8 cellular contexts compared by ENCODE assay signal in genomic region chr20:44610313-44610965, GRCh38. TPM values are rescaled to one million over a fixed set of nuclear protein-coding genes. Genes with fewer than 3 reads are reported as not detected.
A peak's percentile ranks its signal among the peaks of the same experiment; 100 is the strongest.
DNase-seq lines count a peak whose midpoint lies in the region; ATAC-seq and TF ChIP-seq lines count a peak whose summit lies in the region.

No MANE protein-coding gene starts in this region.

- no peak for DNase-seq in activated T-cell treated with anti-CD3 and anti-CD28 coated beads, Interleukin-2, amount 50 U/mL, for 24 hours
- DNase-seq in activated T-cell treated with anti-CD3 and anti-CD28 coated beads, Interleukin-2, amount 50 U/mL, for 1 hour: no peak
- peak in 30 of 34 experiments; percentile 18 to 72 (median 36) for DNase-seq in T-cell
- DNase-seq in right cardiac atrium: peak in 1 of 3 donors; percentile 18
- no peak for DNase-seq in type B pancreatic cell (ENCODE audit: extremely low spot score, unreplicated experiment)
- no peak for DNase-seq in NCI-H2107 (lab: John Stamatoyannopoulos, UW)
- DNase-seq in ureter (ENCODE audit: low spot score): no peak

- CTCF ChIA-PET in T-cell (lab: Charles Lee): interaction anchor here (0.6 to 2.2 kb wide), 18 partner anchors 8 to 805 kb away, joined by 3 to 13 read pairs (median 4); partner anchors contain the start of genes PIGT (in 1 of the 2), PKIG (in 1 of the 2), SERINC3 (in 1 of the 2) and TTPAL (in 1 of the 2)

- no peaks in the 10 kb centered on the region for H3K9me3 ChIP-seq in right cardiac atrium (ENCODE audit: control insufficient read depth, low read length)

- no peak overlapping the region for H3K4me3 Mint-ChIP-seq in activated T-cell treated with anti-CD3 and anti-CD28 coated beads, Interleukin-2, amount 50 U/mL, for 24 hours
- H3K4me3 Mint-ChIP-seq in T-cell: peak overlapping the region in 2 of 3 donors; percentile 44 to 59
- H3K4me3 Mint-ChIP-seq in type B pancreatic cell: no peak overlapping the region

- no peaks in the 10 kb centered on the region for H3K27me3 ChIP-seq in right cardiac atrium (ENCODE audit: control insufficient read depth, insufficient read depth)

- intact Hi-C loops in right cardiac atrium (cut with DNase I): loop anchor here (5.0 to 10.0 kb wide), 5 partner anchors 88 to 396 kb away; partner anchors contain the start of genes OSER1 (in 1 of the 4), SERINC3 (in 1 of the 4) and TTPAL (in 1 of the 4)

- no peak for TF ChIP-seq CTCF in type B pancreatic cell (conservative IDR thresholded peaks at IDR 0.05)

- H3K36me3 Mint-ChIP-seq in activated T-cell treated with anti-CD3 and anti-CD28 coated beads, Interleukin-2, amount 50 U/mL, for 24 hours (ENCODE audit: low read depth): peaks cover 10% of the 10 kb centered on the region
- H3K36me3 Mint-ChIP-seq in T-cell: peaks cover 6% of the 10 kb centered on the region
- H3K36me3 Mint-ChIP-seq in type B pancreatic cell: peaks cover 3% of the 10 kb centered on the region

- peak overlapping the region; percentile 70 for H3K27ac ChIP-seq in right cardiac atrium (ENCODE audit: low read length)

- no peaks in the 10 kb centered on the region for H3K9me3 Mint-ChIP-seq in activated T-cell treated with anti-CD3 and anti-CD28 coated beads, Interleukin-2, amount 50 U/mL, for 24 hours
- no peaks in the 10 kb centered on the region for H3K9me3 Mint-ChIP-seq in T-cell
- no peaks in the 10 kb centered on the region for H3K9me3 Mint-ChIP-seq in type B pancreatic cell

- POLR2A ChIA-PET in T-cell (lab: Charles Lee): interaction anchor here (0.6 to 1.0 kb wide), 5 partner anchors 40 to 228 kb away, joined by 3 to 6 read pairs (median 4); partner anchors contain the start of gene TTPAL (in 1 of the 2)

- ATAC-seq in T-cell (replicated peaks in 1 of 4): peak; percentile 52 to 72 (median 56)
- peak in 1 of 2 donors; percentile 1 for ATAC-seq in right cardiac atrium
- ATAC-seq in HG02798 (IDR thresholded peaks at IDR 0.05; ENCODE audit: poor library complexity, unreplicated experiment): no peak

- 7% methylated on average over 1 of the region's 1 CpG for WGBS in right cardiac atrium

- peaks cover 14% of the 10 kb centered on the region for H3K4me1 ChIP-seq in right cardiac atrium (ENCODE audit: control insufficient read depth, insufficient read depth, low read length)

- no peaks in the 10 kb centered on the region for H3K27me3 Mint-ChIP-seq in activated T-cell treated with anti-CD3 and anti-CD28 coated beads, Interleukin-2, amount 50 U/mL, for 24 hours
- H3K27me3 Mint-ChIP-seq in T-cell (no peaks in the 10 kb centered on the region), type B pancreatic cell (no peaks in the 10 kb centered on the region)

- H3K27ac Mint-ChIP-seq in activated T-cell treated with anti-CD3 and anti-CD28 coated beads, Interleukin-2, amount 50 U/mL, for 24 hours: peak overlapping the region; percentile 91
- H3K27ac Mint-ChIP-seq in T-cell: peak overlapping the region; percentile 91 to 98
- H3K27ac Mint-ChIP-seq in type B pancreatic cell: peak overlapping the region; percentile 89

- no peak overlapping the region for H3K4me3 ChIP-seq in right cardiac atrium (ENCODE audit: low read length)

- peaks cover 29% of the 10 kb centered on the region for H3K4me1 Mint-ChIP-seq in activated T-cell treated with anti-CD3 and anti-CD28 coated beads, Interleukin-2, amount 50 U/mL, for 24 hours (ENCODE audit: low read depth)
- H3K4me1 Mint-ChIP-seq in T-cell: peaks cover 39 to 42% (median 39%) of the 10 kb centered on the region in 3 donors
- peaks cover 9% of the 10 kb centered on the region for H3K4me1 Mint-ChIP-seq in type B pancreatic cell (ENCODE audit: unreplicated experiment)

RNA-seq across cellular contexts. Expression of gene PKIG, which starts 28.1 kb away (rescaled TPM):
- 1 to 10 TPM; 2.1 to 7.7 (median 4.7) TPM for total RNA-seq in T-cell
- 100 to 1,000 TPM; 212 to 246 (median 232) TPM for total RNA-seq in right cardiac atrium
- polyA plus RNA-seq in right cardiac atrium: 334 TPM
- 13.9 and 24.3 TPM in 2 replicates for total RNA-seq in type B pancreatic cell (ENCODE audit: low replicate concordance)
- 95.0 TPM for total RNA-seq in ureter

RNA-seq across cellular contexts. Expression of gene ADA, which starts 41.1 kb away (rescaled TPM):
- total RNA-seq in T-cell (10 to 100 TPM; 21.9 to 42.1 (median 33.3) TPM), right cardiac atrium (10 to 100 TPM; 11.6 to 22.8 (median 12.4) TPM), type B pancreatic cell (ENCODE audit: low replicate concordance) (7.5 and 15.1 TPM in 2 replicates), ureter (3.6 TPM)
- 12.4 TPM for polyA plus RNA-seq in right cardiac atrium

Comparison
In these comparisons a context has a peak if more than half of its experiments do, and no peak if none do; other contexts are left out.
1. DNase-seq: peak in T-cell (30 of 34); none in activated T-cell treated with anti-CD3 and anti-CD28 coated beads, Interleukin-2, amount 50 U/mL, for 24 hours (single experiment), activated T-cell treated with anti-CD3 and anti-CD28 coated beads, Interleukin-2, amount 50 U/mL, for 1 hour (single experiment), type B pancreatic cell (single experiment), NCI-H2107 (single experiment) and ureter (single experiment).
2. H3K4me3 Mint-ChIP-seq: peak in T-cell (2 of 3); none in activated T-cell treated with anti-CD3 and anti-CD28 coated beads, Interleukin-2, amount 50 U/mL, for 24 hours (single experiment) and type B pancreatic cell (single experiment).
3. Peak in every context shown above with its lines, with median percentiles within 50 percentile points of each other: H3K27ac Mint-ChIP-seq.